In genomic region chr2:33264766-33265165, GRCh38 we compare ENCODE assay signal across 19 cellular contexts.
DNase-seq lines count a peak whose midpoint lies in the region; TF ChIP-seq lines count a peak whose summit lies in the region.
"Had no signal": no experiment of that assay in that cellular context is flagged by ENCODE, and none has a peak within 500 bp of the region (broad histone marks: within the 10 kb centered on the region; RNA-seq: fewer than 3 reads in every experiment).

No MANE protein-coding gene starts in this region.

- peak overlapping the region; percentile 32 for H3K27ac Mint-ChIP-seq in HFFc6
- H3K27ac Mint-ChIP-seq: CD4-positive, CD25-positive, alpha-beta regulatory T cell had no signal

- peaks cover 60% of the 10 kb centered on the region for H3K36me3 Mint-ChIP-seq in HFFc6 (ENCODE audit: low read depth)
- H3K36me3 Mint-ChIP-seq: CD4-positive, CD25-positive, alpha-beta regulatory T cell had no signal

- DNase-seq in HFFc6: no peak
- no peak for DNase-seq in brain microvascular endothelial cell
- peak; percentile 31 for DNase-seq in iris pigment epithelial cell (ENCODE audit: low read depth)
- DNase-seq in stimulated activated CD4-positive, alpha-beta T cell treated with anti-CD3 and anti-CD28 coated beads, Interleukin-1b, Interleukin-23, amount 100 ng/mL, for 48 hours: no peak
- no peak for DNase-seq in H4 (ENCODE audit: low spot score)
- DNase-seq in GM19238 (ENCODE audit: insufficient read length, low spot score): no peak
- DNase-seq: ACHN; CD4-positive, CD25-positive, alpha-beta regulatory T cell; DMS53; NCI-H1048; NCI-H146; NCI-H2081 treated with DMSO at 0.1 percent for 48 hours; NCI-H2227 treated with DMSO at 0.1 percent for 48 hours; NCI-H524 treated with DMSO at 0.1 percent for 48 hours; NK-92 treated with Interleukin-12 subunit alpha and Interleukin-12 subunit beta, amount 100 ng/mL, for 24 hours; OCI-M1 had no signal

- H3K9me3 Mint-ChIP-seq in HFFc6: no peaks in the 10 kb centered on the region

- H3K4me1 Mint-ChIP-seq in HFFc6 (ENCODE audit: low read depth): peaks cover 55% of the 10 kb centered on the region
- H3K4me1 Mint-ChIP-seq: CD4-positive, CD25-positive, alpha-beta regulatory T cell had no signal

- H3K4me1 ChIP-seq in stomach smooth muscle (ENCODE audit: control insufficient read depth, insufficient read depth, low read length): peaks cover 12% of the 10 kb centered on the region

- H3K4me3 Mint-ChIP-seq in HFFc6: no peak overlapping the region
- H3K4me3 Mint-ChIP-seq: CD4-positive, CD25-positive, alpha-beta regulatory T cell had no signal

- no peak overlapping the region for H3K9ac ChIP-seq in stomach smooth muscle (ENCODE audit: low read length in 2 of 2)

- H3K27me3 ChIP-seq in brain microvascular endothelial cell (replicated peaks) (no peaks in the 10 kb centered on the region), stomach smooth muscle (ENCODE audit: control insufficient read depth in 1 of 2, insufficient read depth in 2 of 2, low read length in 2 of 2) (no peaks in the 10 kb centered on the region)

- TF ChIP-seq CTCF in HFFc6 (IDR thresholded peaks at IDR 0.05): no peak
- no peak for TF ChIP-seq CTCF in brain microvascular endothelial cell (IDR thresholded peaks at IDR 0.05; ENCODE audit: low read depth, low read length, missing control alignments)

- H3K27ac ChIP-seq in brain microvascular endothelial cell: peak overlapping the region; percentile 43
- H3K27ac ChIP-seq in stomach smooth muscle (ENCODE audit: low read length): peak overlapping the region; percentile 66
- H3K27ac ChIP-seq: RWPE1 had no signal

- in situ Hi-C loops in brain microvascular endothelial cell (cut with HindIII; ENCODE audit: low pct_ligation_motif_present, low sequenced_read_pairs): no loop called here

- H3K27me3 Mint-ChIP-seq in HFFc6 (ENCODE audit: insufficient read depth): peaks cover 4% of the 10 kb centered on the region; the same call in 1 of the 2 replicates

- H3K9me3 ChIP-seq in stomach smooth muscle (ENCODE audit: control insufficient read depth in 2 of 2, low read length in 2 of 2): no peaks in the 10 kb centered on the region

- no peak overlapping the region for H3K4me3 ChIP-seq in brain microvascular endothelial cell (ENCODE audit: low read depth, low read length)
- no peak overlapping the region for H3K4me3 ChIP-seq in stomach smooth muscle (ENCODE audit: low read length in 2 of 2)
- H3K4me3 ChIP-seq: GM12878 had no signal

- H3K36me3 ChIP-seq in brain microvascular endothelial cell (replicated peaks) (peaks cover 60% of the 10 kb centered on the region), stomach smooth muscle (ENCODE audit: control insufficient read depth in 2 of 2, insufficient read depth in 2 of 2, low read length in 2 of 2) (peaks cover 3 to 20% of the 10 kb centered on the region in 2 donors)
